Comparison of ENCODE assay signal across 9 cellular contexts in genomic region chr17:81429353-81429774, GRCh38. TPM values are rescaled to one million over a fixed set of nuclear protein-coding genes. Genes with fewer than 3 reads are reported as not detected.
DNase-seq lines count a peak whose midpoint lies in the region; ATAC-seq and TF ChIP-seq lines count a peak whose summit lies in the region.
"Had no signal": no experiment of that assay in that cellular context is flagged by ENCODE, and none has a peak within 500 bp of the region (broad histone marks: within the 10 kb centered on the region; RNA-seq: fewer than 3 reads in every experiment).

No MANE protein-coding gene starts in this region.

- H3K4me3 ChIP-seq in upper lobe of right lung, result no peak overlapping the region

- POLR2A ChIA-PET in activated CD4-positive, alpha-beta memory T cell treated with anti-CD3 and anti-CD28 coated beads, Interleukin-2, amount 10 ng/mL, durations not matched to agents 7 days and 5 days (lab: Charles Lee), result interaction anchor here (0.8 to 2.1 kb wide), 2 partner anchors 33 to 134 kb away, joined by 3 to 10 read pairs; partner anchors contain the start of genes BAHCC1 and SLC38A10

- peaks cover 13% of the 10 kb centered on the region for H3K27me3 Mint-ChIP-seq in activated CD4-positive, alpha-beta memory T cell treated with anti-CD3 and anti-CD28 coated beads, Interleukin-2, amount 10 ng/mL, durations not matched to agents 7 days and 5 days
- H3K27me3 Mint-ChIP-seq: brain had no signal

- H3K27ac ChIP-seq in upper lobe of right lung, result no peak overlapping the region

- H3K9me3 Mint-ChIP-seq in activated CD4-positive, alpha-beta memory T cell treated with anti-CD3 and anti-CD28 coated beads, Interleukin-2, amount 10 ng/mL, durations not matched to agents 7 days and 5 days, result no peaks in the 10 kb centered on the region
- H3K9me3 Mint-ChIP-seq: brain had no signal

- peaks cover 4% of the 10 kb centered on the region for H3K27me3 ChIP-seq in upper lobe of right lung

- H3K4me1 Mint-ChIP-seq in activated CD4-positive, alpha-beta memory T cell treated with anti-CD3 and anti-CD28 coated beads, Interleukin-2, amount 10 ng/mL, durations not matched to agents 7 days and 5 days, result no peaks in the 10 kb centered on the region

- ATAC-seq in upper lobe of right lung, result peak; percentile 60

- H3K4me3 Mint-ChIP-seq in activated CD4-positive, alpha-beta memory T cell treated with anti-CD3 and anti-CD28 coated beads, Interleukin-2, amount 10 ng/mL, durations not matched to agents 7 days and 5 days, result no peak overlapping the region

- no peak overlapping the region for H3K27ac Mint-ChIP-seq in activated CD4-positive, alpha-beta memory T cell treated with anti-CD3 and anti-CD28 coated beads, Interleukin-2, amount 10 ng/mL, durations not matched to agents 7 days and 5 days

- intact Hi-C loops in upper lobe of right lung (cut with DNase I), result no loop called here

- DNase-seq in CD1c-positive myeloid dendritic cell (ENCODE audit: extremely low spot score) (peak; percentile 2), NCI-H1092 treated with DMSO at 0.1 percent for 48 hours (lab: John Stamatoyannopoulos, UW) (peak; percentile 94), anterior cingulate cortex (lab: John Stamatoyannopoulos, UW) (peak in 57 of 58 donors; percentile 16 to 93 (median 82)), iris pigment epithelial cell (ENCODE audit: low read depth) (peak; percentile 64), upper lobe of right lung (peak; percentile 89), islet precursor cell (no peak)
- DNase-seq in activated CD4-positive, CD25-positive, alpha-beta regulatory T cell (lab: John Stamatoyannopoulos, UW), result no peak
- DNase-seq in activated CD4-positive, alpha-beta memory T cell treated with anti-CD3 and anti-CD28 coated beads, Interleukin-2, amount 10 ng/mL, durations not matched to agents 7 days and 5 days, result no peak

- CTCF ChIA-PET in activated CD4-positive, alpha-beta memory T cell treated with anti-CD3 and anti-CD28 coated beads, Interleukin-2, amount 10 ng/mL, durations not matched to agents 7 days and 5 days (lab: Charles Lee), result no interaction called here

- no peak for TF ChIP-seq CTCF in upper lobe of right lung (IDR thresholded peaks at IDR 0.05)

- peaks cover 36% of the 10 kb centered on the region for H3K4me1 ChIP-seq in upper lobe of right lung

- H3K36me3 ChIP-seq in upper lobe of right lung, result no peaks in the 10 kb centered on the region

- H3K36me3 Mint-ChIP-seq in activated CD4-positive, alpha-beta memory T cell treated with anti-CD3 and anti-CD28 coated beads, Interleukin-2, amount 10 ng/mL, durations not matched to agents 7 days and 5 days (ENCODE audit: low read depth), result no peaks in the 10 kb centered on the region
- H3K36me3 Mint-ChIP-seq: brain had no signal

- no peaks in the 10 kb centered on the region for H3K9me3 ChIP-seq in upper lobe of right lung

RNA-seq across cellular contexts. Expression of gene BAHCC1, which starts 34.1 kb away (rescaled TPM):
- total RNA-seq in upper lobe of right lung, result 23.3 TPM
- total RNA-seq in activated CD4-positive, alpha-beta memory T cell treated with anti-CD3 and anti-CD28 coated beads, Interleukin-2, amount 10 ng/mL, durations not matched to agents 7 days and 5 days, result under 1 TPM; 0.15 to 0.18 TPM

Comparison
In these comparisons a context has a peak if more than half of its experiments do, and no peak if none do; other contexts are left out.
1. DNase-seq: peak in CD1c-positive myeloid dendritic cell (single experiment), NCI-H1092 treated with DMSO at 0.1 percent for 48 hours (single experiment), anterior cingulate cortex (57 of 58), iris pigment epithelial cell (single experiment) and upper lobe of right lung (single experiment); none in activated CD4-positive, CD25-positive, alpha-beta regulatory T cell (0 of 4), activated CD4-positive, alpha-beta memory T cell treated with anti-CD3 and anti-CD28 coated beads, Interleukin-2, amount 10 ng/mL, durations not matched to agents 7 days and 5 days (single experiment) and islet precursor cell (single experiment).
2. RNA of gene BAHCC1, which starts 34.1 kb away (total RNA-seq): 23.3 TPM in upper lobe of right lung (single experiment); 0.15 to 0.18 TPM in activated CD4-positive, alpha-beta memory T cell treated with anti-CD3 and anti-CD28 coated beads, Interleukin-2, amount 10 ng/mL, durations not matched to agents 7 days and 5 days; every median in the first group is over 10 times any median in the second.